Comparison of ENCODE assay signal across 27 cellular contexts in the genomic region with DNA sequence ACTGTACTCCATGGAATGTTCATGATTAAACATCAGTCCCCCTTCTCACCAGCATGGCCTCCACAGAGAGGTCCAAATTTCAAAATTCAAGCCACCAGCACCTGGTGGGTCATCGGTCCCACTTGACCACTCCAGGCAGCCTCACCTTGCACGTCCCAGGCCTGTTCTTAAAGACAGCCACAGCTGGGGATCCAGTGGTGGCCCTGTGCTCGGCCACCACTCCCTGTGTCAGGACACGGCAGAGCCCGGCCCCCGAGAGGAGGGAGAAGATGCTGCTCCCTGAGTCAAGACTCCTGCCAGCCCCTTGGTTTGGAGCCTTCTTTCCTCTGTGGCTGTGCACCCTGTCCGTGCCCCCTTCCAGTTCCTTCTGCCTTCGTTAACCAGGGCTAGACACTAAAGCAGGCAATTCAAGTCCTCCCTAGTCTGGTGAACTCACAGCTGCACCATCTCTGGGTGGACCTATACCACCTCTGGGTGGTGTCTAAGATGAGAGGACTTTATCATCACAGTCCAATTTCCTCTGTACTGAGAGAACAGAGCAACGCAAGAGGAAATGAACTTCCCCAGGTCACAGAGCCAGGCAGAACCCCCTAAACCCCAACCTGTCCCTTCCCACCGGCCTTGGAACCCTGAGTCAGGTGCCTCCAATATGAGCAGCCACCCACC.
"Had no signal": no experiment of that assay in that cellular context is flagged by ENCODE, and none has a peak within 500 bp of the region (broad histone marks: within the 10 kb centered on the region; RNA-seq: fewer than 3 reads in every experiment).

No MANE protein-coding gene starts in this region.

- H3K4me1 ChIP-seq: breast epithelium, esophagus muscularis mucosa, parathyroid adenoma, testis, transverse colon had no signal

- H2AFZ ChIP-seq: parathyroid adenoma had no signal

- H3K9me3 Mint-ChIP-seq: activated naive CD4-positive, alpha-beta T cell treated with anti-CD3 and anti-CD28 coated beads, Interleukin-2, amount 50 U/mL, for 72 hours; activated T-cell treated with anti-CD3 and anti-CD28 coated beads, Interleukin-2, amount 50 U/mL, for 72 hours; central memory CD8-positive, alpha-beta T cell; nephron had no signal

- H3K4me3 Mint-ChIP-seq: activated T-cell treated with anti-CD3 and anti-CD28 coated beads, Interleukin-2, amount 50 U/mL, for 72 hours; central memory CD8-positive, alpha-beta T cell; nephron had no signal

- H3K36me3 ChIP-seq: breast epithelium, esophagus muscularis mucosa, transverse colon had no signal

- H3K27ac ChIP-seq: breast epithelium, esophagus muscularis mucosa, parathyroid adenoma, testis, transverse colon, VCaP had no signal

- H3K9ac ChIP-seq: parathyroid adenoma had no signal

- H3K9me3 ChIP-seq: breast epithelium, esophagus muscularis mucosa, mucosa of descending colon, testis, transverse colon had no signal

- H3K79me2 ChIP-seq: parathyroid adenoma had no signal

- ATAC-seq: activated naive CD4-positive, alpha-beta T cell treated with anti-CD3 and anti-CD28 coated beads, Interleukin-2, amount 50 U/mL, for 72 hours; activated T-cell treated with anti-CD3 and anti-CD28 coated beads, Interleukin-2, amount 50 U/mL, for 72 hours; left ventricle myocardium superior; mucosa of descending colon; right cardiac atrium; stimulated activated naive CD8-positive, alpha-beta T cell treated with anti-CD3 and anti-CD28 coated beads, Interleukin-15, Interleukin-2, amounts not matched to agents 100 U/mL and 50 U/mL, for 24 hours had no signal

- DNase-seq: activated CD4-positive, alpha-beta T cell treated with anti-CD3 and anti-CD28 coated beads for 4 hours; activated CD4-positive, alpha-beta T cell treated with anti-CD3 and anti-CD28 coated beads, Interleukin-2, amount 50 U/mL, for 4 hours; activated naive CD4-positive, alpha-beta T cell; activated T-cell treated with anti-CD3 and anti-CD28 coated beads for 4 hours; activated T-cell treated with anti-CD3 and anti-CD28 coated beads, Interleukin-2, amount 50 U/mL, for 72 hours; dermis blood vessel endothelial cell; effector CD4-positive, alpha-beta T cell; foreskin melanocyte; glutamatergic neuron; islet precursor cell; left ventricle myocardium superior; mucosa of descending colon; nucleus accumbens; right cardiac atrium; stimulated activated CD4-positive, alpha-beta T cell treated with anti-CD3 and anti-CD28 coated beads, Interleukin-15, amount 100 ng/mL, for 24 hours; stimulated activated CD4-positive, alpha-beta T cell treated with anti-CD3 and anti-CD28 coated beads, Interleukin-2, amount 100 ng/mL, for 24 hours; stimulated activated naive CD8-positive, alpha-beta T cell treated with anti-CD3 and anti-CD28 coated beads, Interleukin-15, Interleukin-2, amounts not matched to agents 100 U/mL and 50 U/mL, for 24 hours; T-helper 9 cell; testis; transverse colon had no signal

- H3K4me3 ChIP-seq: breast epithelium, esophagus muscularis mucosa, mucosa of descending colon, testis, transverse colon had no signal

- H3K27ac Mint-ChIP-seq: activated naive CD4-positive, alpha-beta T cell treated with anti-CD3 and anti-CD28 coated beads, Interleukin-2, amount 50 U/mL, for 72 hours; activated T-cell treated with anti-CD3 and anti-CD28 coated beads, Interleukin-2, amount 50 U/mL, for 72 hours; nephron had no signal

- H3K36me3 Mint-ChIP-seq: activated naive CD4-positive, alpha-beta T cell treated with anti-CD3 and anti-CD28 coated beads, Interleukin-2, amount 50 U/mL, for 72 hours had no signal

- H3K27me3 ChIP-seq: breast epithelium, testis, transverse colon had no signal
